In the genomic region with DNA sequence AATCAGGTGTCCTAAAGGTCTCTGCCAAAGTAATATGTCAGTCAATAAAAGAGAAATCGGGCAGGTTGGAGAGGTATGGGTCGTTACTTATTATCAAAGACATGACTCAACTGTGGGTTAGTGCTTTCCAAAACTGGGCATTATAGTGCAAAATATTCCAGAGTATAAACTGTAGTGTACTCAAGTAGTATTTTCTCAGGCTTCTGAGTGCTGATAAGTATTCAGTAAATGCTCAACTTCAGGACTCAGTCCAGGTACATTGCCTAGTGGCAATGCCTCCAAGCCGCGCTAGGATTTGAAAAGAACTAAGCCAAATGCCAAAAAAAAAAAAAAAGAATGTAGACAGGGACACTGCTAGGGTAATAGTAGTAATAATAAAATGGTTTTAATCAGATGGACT, we compare ENCODE assay signal across 21 cellular contexts.
"Had no signal": no experiment of that assay in that cellular context is flagged by ENCODE, and none has a peak within 500 bp of the region (broad histone marks: within the 10 kb centered on the region; RNA-seq: fewer than 3 reads in every experiment).

No MANE protein-coding gene starts in this region.

- H3K27me3 ChIP-seq: colonic mucosa, dorsolateral prefrontal cortex, esophagus muscularis mucosa, foreskin keratinocyte, heart left ventricle, hepatocyte had no signal

- H3K4me1 ChIP-seq: colonic mucosa, foreskin keratinocyte, gastroesophageal sphincter had no signal

- H3K4me3 ChIP-seq: colonic mucosa, dorsolateral prefrontal cortex, esophagus muscularis mucosa, gastroesophageal sphincter, heart left ventricle, hepatocyte, mucosa of descending colon had no signal

- H3K9me3 ChIP-seq: colonic mucosa, esophagus muscularis mucosa, gastroesophageal sphincter, heart left ventricle, mucosa of descending colon had no signal

- H3K36me3 ChIP-seq: colonic mucosa, esophagus muscularis mucosa, gastroesophageal sphincter, heart left ventricle had no signal

- DNase-seq: cerebellar nuclear complex; colonic mucosa; dermis blood vessel endothelial cell; dorsolateral prefrontal cortex; effector CD4-positive, alpha-beta T cell; effector memory CD4-positive, alpha-beta T cell; foreskin keratinocyte; heart left ventricle; hypothalamus; immature natural killer cell; islet precursor cell; kidney; kidney glomerular epithelial cell; left colon; left ventricle myocardium superior; mesenchymal stem cell; mucosa of descending colon had no signal

- ATAC-seq: foreskin keratinocyte, gastroesophageal sphincter, heart left ventricle, left colon, left lobe of liver, left ventricle myocardium superior, mucosa of descending colon had no signal

- H3K27ac ChIP-seq: colonic mucosa, dorsolateral prefrontal cortex, esophagus muscularis mucosa, foreskin keratinocyte, gastroesophageal sphincter, heart left ventricle, hepatocyte had no signal
